Comparison of ENCODE assay signal across 9 cellular contexts in genomic region chr12:88185988-88186387, GRCh38. TPM values are rescaled to one million over a fixed set of nuclear protein-coding genes. Genes with fewer than 3 reads are reported as not detected.
A peak's percentile ranks its signal among the peaks of the same experiment; 100 is the strongest.
DNase-seq lines count a peak whose midpoint lies in the region; ATAC-seq, FAIRE-seq and TF ChIP-seq lines count a peak whose summit lies in the region.
"Had no signal": no experiment of that assay in that cellular context is flagged by ENCODE, and none has a peak within 500 bp of the region (broad histone marks: within the 10 kb centered on the region; RNA-seq: fewer than 3 reads in every experiment).

No MANE protein-coding gene starts in this region.

- no peak overlapping the region for H3K4ac ChIP-seq in mesenchymal stem cell (ENCODE audit: low read depth in 1 of 2, low read length in 2 of 2)

- in situ Hi-C loops in HepG2 (cut with HindIII; ENCODE audit: extremely low pct_ligation_motif_present, low pct_unique_long_range_greater_than_20kb): no loop called here

- no peak overlapping the region for H3K18ac ChIP-seq in mesenchymal stem cell (ENCODE audit: low read depth in 1 of 2, low read length in 2 of 2)

- TF ChIP-seq RAD21 in HepG2 (CRISPR knock-in tag; IDR thresholded peaks at IDR 0.05): no peak

- H2AFZ ChIP-seq in mesenchymal stem cell (ENCODE audit: low read depth, low read length): no peak overlapping the region
- H2AFZ ChIP-seq in HepG2 (ENCODE audit: low read length): no peak overlapping the region

- peaks cover 4 to 38% of the 10 kb centered on the region in 2 experiments for H3K36me3 ChIP-seq in mesenchymal stem cell (ENCODE audit: control insufficient read depth in 1 of 2, insufficient read depth in 2 of 2, low read depth in 1 of 2, low read length in 2 of 2)
- no peaks in the 10 kb centered on the region for H3K36me3 ChIP-seq in HepG2 (replicated peaks in 1 of 2; ENCODE audit: control insufficient read depth in 1 of 2, insufficient read depth in 2 of 2, low read length in 2 of 2)
- H3K36me3 ChIP-seq: ovary had no signal

- BruUV-seq in HepG2 (replicated peaks; lab: Mats Ljungman, UMichigan): no TSS peak

- H2BK120ac ChIP-seq in mesenchymal stem cell (ENCODE audit: low read depth, low read length): no peak overlapping the region

- H2BK12ac ChIP-seq in mesenchymal stem cell (ENCODE audit: low read length in 2 of 2): no peak overlapping the region

- H3K4me1 ChIP-seq in mesenchymal stem cell (ENCODE audit: control insufficient read depth, insufficient read depth, low read depth, low read length) (no peaks in the 10 kb centered on the region), HepG2 (ENCODE audit: insufficient read depth, low read length) (0 out of 2 replicates have a peak, but pooled peaks cover 7% of the 10 kb centered on the region)

- H4K8ac ChIP-seq in mesenchymal stem cell (ENCODE audit: low read length): no peak overlapping the region

- no peaks in the 10 kb centered on the region for H3K27me3 ChIP-seq in mesenchymal stem cell (ENCODE audit: control insufficient read depth in 1 of 2, insufficient read depth in 1 of 2, low read length in 2 of 2)
- no peaks in the 10 kb centered on the region for H3K27me3 ChIP-seq in HepG2 (ENCODE audit: control insufficient read depth in 1 of 2, insufficient read depth in 2 of 2, low read length in 2 of 2)
- H3K27me3 ChIP-seq: ovary had no signal

- H3K27ac ChIP-seq in mesenchymal stem cell (ENCODE audit: low read length, poor library complexity, severe bottlenecking) (no peak overlapping the region), HepG2 (ENCODE audit: extremely low read length, insufficient read depth, low read length) (no peak overlapping the region)
- H3K27ac ChIP-seq: ovary had no signal

- no peak for TF ChIP-seq CTCF in HepG2 (CRISPR knock-in tag; IDR thresholded peaks at IDR 0.05)

- peaks cover 6% of the 10 kb centered on the region for H3K79me1 ChIP-seq in mesenchymal stem cell (replicated peaks; ENCODE audit: low read length, poor library complexity, severe bottlenecking)

- H3K9ac ChIP-seq in mesenchymal stem cell (ENCODE audit: low read length) (no peak overlapping the region), HepG2 (ENCODE audit: insufficient read depth, low read depth, low read length) (no peak overlapping the region)

- TF ChIP-seq EP300 in HepG2 (IDR thresholded peaks at IDR 0.05; ENCODE audit: low read depth in 2 of 2, low read length in 2 of 2): no peak
- no peak for TF ChIP-seq EP300 in HepG2 (CRISPR knock-in tag; IDR thresholded peaks at IDR 0.05; ENCODE audit: borderline replicate concordance)

- H3K14ac ChIP-seq in mesenchymal stem cell (ENCODE audit: low read length in 2 of 2): no peak overlapping the region

- CTCF ChIA-PET in HepG2 (lab: Yijun Ruan, JAX; ENCODE audit: low intra/inter-chr PET ratio, low total read pairs): no interaction called here

- intact Hi-C loops in HepG2 (cut with micrococcal nuclease; ENCODE audit: unreplicated experiment): no loop called here

- H4K20me1 ChIP-seq in HepG2 (ENCODE audit: insufficient read depth, low read length): no peaks in the 10 kb centered on the region

- no peak overlapping the region for H2AK5ac ChIP-seq in mesenchymal stem cell (ENCODE audit: low read length, severe bottlenecking)

- no peak for TF ChIP-seq POLR2A in HepG2 (IDR thresholded peaks at IDR 0.05; ENCODE audit: insufficient read depth in 1 of 2, low read depth in 2 of 2, low read length in 2 of 2)

- H3K4me3 ChIP-seq in mesenchymal stem cell (ENCODE audit: insufficient read depth in 1 of 2, low read depth in 1 of 2, low read length in 2 of 2): no peak overlapping the region
- no peak overlapping the region for H3K4me3 ChIP-seq in HepG2 (replicated peaks in 1 of 3; ENCODE audit: insufficient read depth in 1 of 3, low read depth in 2 of 3, low read length in 3 of 3)
- H3K4me3 ChIP-seq: ovary had no signal

- no peak overlapping the region for H3K4me2 ChIP-seq in mesenchymal stem cell (ENCODE audit: low read length, poor library complexity, severe bottlenecking)
- H3K4me2 ChIP-seq in HepG2 (ENCODE audit: low read depth, low read length): no peak overlapping the region

- POLR2A ChIA-PET in HepG2 (lab: Yijun Ruan, JAX): no interaction called here

- H3K9me3 ChIP-seq in mesenchymal stem cell (ENCODE audit: control insufficient read depth, low read length) (no peaks in the 10 kb centered on the region), HepG2 (ENCODE audit: low read length) (no peaks in the 10 kb centered on the region)
- H3K9me3 ChIP-seq: ovary had no signal

- ATAC-seq in GM18520 (IDR thresholded peaks at IDR 0.05; ENCODE audit: unreplicated experiment): peak; percentile 98
- peak; percentile 88 for ATAC-seq in HG02870 (IDR thresholded peaks at IDR 0.05; ENCODE audit: unreplicated experiment)
- ATAC-seq in HepG2: no peak

- DNase-seq in NCI-H774 (lab: John Stamatoyannopoulos, UW) (peak; percentile 22), mesenchymal stem cell (peak; percentile 57), HepG2 (ENCODE audit: low spot score) (no peak), inferior parietal cortex (ENCODE audit: extremely low spot score) (no peak), C1 segment of cervical spinal cord (lab: John Stamatoyannopoulos, UW) (no peak), retina (no peak)
- DNase-seq: ovary had no signal

- no peak for FAIRE-seq in HepG2 (lab: Jason Lieb, UNC)

- no peak overlapping the region for H4K91ac ChIP-seq in mesenchymal stem cell (ENCODE audit: low read length)

- H3K79me2 ChIP-seq in HepG2 (ENCODE audit: insufficient read depth, low read length): no peaks in the 10 kb centered on the region

- no peak overlapping the region for H2BK15ac ChIP-seq in mesenchymal stem cell (ENCODE audit: low read depth, poor library complexity, severe bottlenecking)

- no peak overlapping the region for H2BK5ac ChIP-seq in mesenchymal stem cell (ENCODE audit: low read depth, low read length, poor library complexity, severe bottlenecking)

- H3K23ac ChIP-seq in mesenchymal stem cell (ENCODE audit: low read length in 2 of 2): no peak overlapping the region

TF ChIP-seq in HepG2, 621 proteins besides CTCF, POLR2A, EP300 and RAD21:
- TF ChIP-seq HOXA3 (CRISPR knock-in tag; IDR thresholded peaks at IDR 0.05): no peak

RNA-seq across cellular contexts. Expression of gene TMTC3, which starts 43.9 kb away (rescaled TPM):
- polyA plus RNA-seq in mesenchymal stem cell (2013, experiment 1 of 2): 22.8 TPM
- 25.5 TPM for polyA plus RNA-seq in mesenchymal stem cell (2013, experiment 2 of 2)
- total RNA-seq in HepG2 (2016; rRNA removed; fragmentation: Illumina TruSeq; extraction: Trizol): 18.6 and 22.5 TPM in 2 replicates
- 5.6 and 7.3 TPM in 2 replicates for total RNA-seq in HepG2 (2016; cell fraction: cytosol; rRNA removed; fragmentation: Illumina TruSeq; extraction: Trizol; ENCODE audit: low read depth)
- 18.4 and 24.0 TPM in 2 replicates for total RNA-seq in HepG2 (2016; cell fraction: insoluble cytoplasmic fraction; rRNA removed; fragmentation: Illumina TruSeq; extraction: Trizol)
- total RNA-seq in HepG2 (2016; cell fraction: membrane; rRNA removed; fragmentation: Illumina TruSeq; extraction: Trizol): 8.7 and 11.5 TPM in 2 replicates
- total RNA-seq in HepG2 (2016; cell fraction: nucleus; rRNA removed; fragmentation: Illumina TruSeq; extraction: Trizol): 22.3 and 26.5 TPM in 2 replicates
- polyA plus RNA-seq in HepG2 (2011; rRNA removed): 4.2 and 6.3 TPM in 2 replicates
- 1.8 and 3.5 TPM in 2 replicates for polyA plus RNA-seq in HepG2 (2011; cell fraction: cytosol; rRNA removed)
- polyA plus RNA-seq in HepG2 (2011; cell fraction: nucleus; rRNA removed): 0.84 and 1.2 TPM in 2 replicates
- 3.4 and 4.2 TPM in 2 replicates for polyA plus RNA-seq in HepG2 (2012)
- polyA plus RNA-seq in HepG2 (2016; cell fraction: cytosol; fragmentation: Illumina TruSeq; extraction: Trizol; ENCODE audit: low read depth): 0.27 and 0.31 TPM in 2 replicates
- polyA plus RNA-seq in HepG2 (2016; cell fraction: insoluble cytoplasmic fraction; fragmentation: Illumina TruSeq; extraction: Trizol; ENCODE audit: low read depth): 5.5 and 6.0 TPM in 2 replicates
- 0.89 and 1.1 TPM in 2 replicates for polyA plus RNA-seq in HepG2 (2016; cell fraction: membrane; fragmentation: Illumina TruSeq; extraction: Trizol; ENCODE audit: low read depth)
- polyA plus RNA-seq in HepG2 (2016; cell fraction: nucleus; fragmentation: Illumina TruSeq; extraction: Trizol; ENCODE audit: insufficient read depth, low read depth): 12.1 and 12.7 TPM in 2 replicates
- polyA minus RNA-seq in HepG2 (2011; rRNA and poly(A)+ RNA removed; ENCODE audit: low replicate concordance): 18.8 and 31.6 TPM in 2 replicates
- 19.4 and 20.7 TPM in 2 replicates for polyA minus RNA-seq in HepG2 (2011; cell fraction: cytosol; rRNA and poly(A)+ RNA removed)
- polyA minus RNA-seq in HepG2 (2011; cell fraction: nucleus; rRNA and poly(A)+ RNA removed): 8.9 and 12.7 TPM in 2 replicates

RNA-seq across cellular contexts. Expression of gene CEP290, which starts 44.1 kb away (rescaled TPM):
- 9.3 TPM for polyA plus RNA-seq in mesenchymal stem cell (2013, experiment 1 of 2)
- 9.8 TPM for polyA plus RNA-seq in mesenchymal stem cell (2013, experiment 2 of 2)
- 10.8 and 13.2 TPM in 2 replicates for total RNA-seq in HepG2 (2016; rRNA removed; fragmentation: Illumina TruSeq; extraction: Trizol)
- total RNA-seq in HepG2 (2016; cell fraction: cytosol; rRNA removed; fragmentation: Illumina TruSeq; extraction: Trizol; ENCODE audit: low read depth): 2.0 and 2.2 TPM in 2 replicates
- 9.7 and 9.8 TPM in 2 replicates for total RNA-seq in HepG2 (2016; cell fraction: insoluble cytoplasmic fraction; rRNA removed; fragmentation: Illumina TruSeq; extraction: Trizol)
- 3.1 and 4.5 TPM in 2 replicates for total RNA-seq in HepG2 (2016; cell fraction: membrane; rRNA removed; fragmentation: Illumina TruSeq; extraction: Trizol)
- 23.2 and 24.7 TPM in 2 replicates for total RNA-seq in HepG2 (2016; cell fraction: nucleus; rRNA removed; fragmentation: Illumina TruSeq; extraction: Trizol)
- polyA plus RNA-seq in HepG2 (2011; rRNA removed): 2.4 TPM in 2 replicates
- polyA plus RNA-seq in HepG2 (2011; cell fraction: cytosol; rRNA removed): 1.9 and 2.8 TPM in 2 replicates
- polyA plus RNA-seq in HepG2 (2011; cell fraction: nucleus; rRNA removed): 11.0 and 11.1 TPM in 2 replicates
- 4.3 and 4.8 TPM in 2 replicates for polyA plus RNA-seq in HepG2 (2012)
- 0.49 and 0.53 TPM in 2 replicates for polyA plus RNA-seq in HepG2 (2016; cell fraction: cytosol; fragmentation: Illumina TruSeq; extraction: Trizol; ENCODE audit: low read depth)
- polyA plus RNA-seq in HepG2 (2016; cell fraction: insoluble cytoplasmic fraction; fragmentation: Illumina TruSeq; extraction: Trizol; ENCODE audit: low read depth): 7.8 and 10.1 TPM in 2 replicates
- polyA plus RNA-seq in HepG2 (2016; cell fraction: membrane; fragmentation: Illumina TruSeq; extraction: Trizol; ENCODE audit: low read depth): 0.85 and 1.5 TPM in 2 replicates
- polyA plus RNA-seq in HepG2 (2016; cell fraction: nucleus; fragmentation: Illumina TruSeq; extraction: Trizol; ENCODE audit: insufficient read depth, low read depth): 15.0 and 17.1 TPM in 2 replicates
- polyA minus RNA-seq in HepG2 (2011; rRNA and poly(A)+ RNA removed; ENCODE audit: low replicate concordance): 2.2 and 3.1 TPM in 2 replicates
- 3.3 and 4.1 TPM in 2 replicates for polyA minus RNA-seq in HepG2 (2011; cell fraction: cytosol; rRNA and poly(A)+ RNA removed)
- 40.8 and 41.8 TPM in 2 replicates for polyA minus RNA-seq in HepG2 (2011; cell fraction: nucleus; rRNA and poly(A)+ RNA removed)

Comparison
In these comparisons a context has a peak if more than half of its experiments do, and no peak if none do; other contexts are left out.
1. DNase-seq: peak in NCI-H774 (single experiment) and mesenchymal stem cell (single experiment); none in HepG2 (single experiment), inferior parietal cortex (single experiment), C1 segment of cervical spinal cord (0 of 14) and retina (single experiment).